12 cellular contexts compared by ENCODE assay signal in the genomic region with DNA sequence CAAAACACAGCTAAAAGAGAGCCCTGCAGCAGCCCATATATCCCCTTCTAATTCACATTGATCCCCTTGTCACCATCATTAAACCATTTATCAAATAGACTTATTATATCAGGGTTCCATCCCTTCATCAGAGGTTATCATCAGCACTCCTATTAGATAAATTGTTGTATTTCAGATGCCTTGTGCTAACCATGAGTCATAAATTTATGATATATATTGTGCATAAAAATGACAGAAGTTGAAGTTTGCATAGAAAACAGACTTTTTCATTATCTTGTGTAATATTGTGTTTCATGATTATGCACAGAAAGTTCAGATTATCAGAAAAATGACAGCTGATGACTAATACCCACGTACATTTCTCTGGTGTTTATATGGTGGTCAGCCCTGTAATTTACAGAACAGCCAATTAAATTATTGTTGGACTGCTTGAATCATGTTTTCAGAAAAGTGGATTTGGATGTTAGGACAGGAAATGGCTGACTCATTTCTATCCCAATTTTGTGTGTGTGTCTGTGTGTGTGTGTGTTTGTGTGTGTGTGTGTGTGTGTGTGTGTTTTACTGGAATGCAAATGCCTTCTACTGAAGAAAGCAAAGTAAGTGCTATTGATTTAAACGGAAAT.
A peak's percentile ranks its signal among the peaks of the same experiment; 100 is the strongest.
DNase-seq lines count a peak whose midpoint lies in the region; ATAC-seq and TF ChIP-seq lines count a peak whose summit lies in the region.
"Had no signal": no experiment of that assay in that cellular context is flagged by ENCODE, and none has a peak within 500 bp of the region (broad histone marks: within the 10 kb centered on the region; RNA-seq: fewer than 3 reads in every experiment).

No MANE protein-coding gene starts in this region.

- H3K36me3 ChIP-seq in osteoblast (ENCODE audit: insufficient read depth, low read length) = no peaks in the 10 kb centered on the region
- no peaks in the 10 kb centered on the region for H3K36me3 ChIP-seq in CD4-positive, alpha-beta memory T cell (ENCODE audit: insufficient read depth, low read length)
- H3K36me3 ChIP-seq: WERI-Rb-1 had no signal

- intact Hi-C loops in CD4-positive, alpha-beta memory T cell (cut with micrococcal nuclease) = no loop called here

- DNase-seq in Daoy (ENCODE audit: low read depth) = peak; percentile 67
- peak; percentile 25 for DNase-seq in NCI-H2227 treated with DMSO at 0.1 percent for 48 hours (lab: John Stamatoyannopoulos, UW)
- peak; percentile 50 to 88 for DNase-seq in dermis microvascular lymphatic vessel endothelial cell (ENCODE audit: low read depth in 2 of 2)
- peak; percentile 65 for DNase-seq in osteoblast (ENCODE audit: insufficient read length, low spot score, missing footprints)
- no peak for DNase-seq in CD4-positive, alpha-beta memory T cell
- no peak for DNase-seq in NCI-H1930 (lab: John Stamatoyannopoulos, UW)
- DNase-seq: head of caudate nucleus, NCI-H2029, WERI-Rb-1 had no signal

- no peaks in the 10 kb centered on the region for H3K27me3 ChIP-seq in osteoblast (ENCODE audit: insufficient read depth, low read length)
- H3K27me3 ChIP-seq in CD4-positive, alpha-beta memory T cell (ENCODE audit: insufficient read depth, low read length) = no peaks in the 10 kb centered on the region

- no peak overlapping the region for H3K4me2 ChIP-seq in osteoblast (ENCODE audit: insufficient read depth, low read length)

- no peaks in the 10 kb centered on the region for H3K79me2 ChIP-seq in osteoblast (ENCODE audit: insufficient read depth, low read length)

- H3K9me3 Mint-ChIP-seq in CD4-positive, alpha-beta memory T cell = no peaks in the 10 kb centered on the region
- H3K9me3 Mint-ChIP-seq: memory B cell had no signal

- ATAC-seq in HG03571 (IDR thresholded peaks at IDR 0.05; ENCODE audit: unreplicated experiment) = no peak
- no peak for ATAC-seq in GM19397 (IDR thresholded peaks at IDR 0.05; ENCODE audit: unreplicated experiment)

- TF ChIP-seq CTCF in osteoblast (IDR thresholded peaks at IDR 0.05; ENCODE audit: extremely low read depth, low read depth, low read length) = no peak

- no peak overlapping the region for H3K27ac Mint-ChIP-seq in CD4-positive, alpha-beta memory T cell
- H3K27ac Mint-ChIP-seq: memory B cell had no signal

- no peaks in the 10 kb centered on the region for H3K36me3 Mint-ChIP-seq in CD4-positive, alpha-beta memory T cell
- H3K36me3 Mint-ChIP-seq: memory B cell had no signal

- peaks cover 0 to 6% of the 10 kb centered on the region in 2 donors for H3K27me3 Mint-ChIP-seq in CD4-positive, alpha-beta memory T cell
- H3K27me3 Mint-ChIP-seq: memory B cell had no signal

- H3K9me3 ChIP-seq in osteoblast (ENCODE audit: low read depth, low read length) = no peaks in the 10 kb centered on the region
- H3K9me3 ChIP-seq in CD4-positive, alpha-beta memory T cell (ENCODE audit: control insufficient read depth in 1 of 2, low read length in 2 of 2) = no peaks in the 10 kb centered on the region

- H3K4me3 ChIP-seq in osteoblast (ENCODE audit: insufficient read depth, low read length) = no peak overlapping the region
- H3K4me3 ChIP-seq in CD4-positive, alpha-beta memory T cell (ENCODE audit: low read length in 2 of 2) = no peak overlapping the region

- H4K20me1 ChIP-seq in osteoblast (ENCODE audit: insufficient read depth, low read length) = no peaks in the 10 kb centered on the region

- no peak overlapping the region for H2AFZ ChIP-seq in osteoblast (ENCODE audit: low read length)

- POLR2A ChIA-PET in CD4-positive, alpha-beta memory T cell (lab: Charles Lee; ENCODE audit: partially characterized antibody) = no interaction called here

- H3K4me1 ChIP-seq in osteoblast (ENCODE audit: insufficient read depth, low read length) = peaks cover 21% of the 10 kb centered on the region
- H3K4me1 ChIP-seq in CD4-positive, alpha-beta memory T cell (ENCODE audit: insufficient read depth, low read length) = no peaks in the 10 kb centered on the region

- no peak overlapping the region for H3K27ac ChIP-seq in osteoblast (ENCODE audit: low read depth, low read length)
- H3K27ac ChIP-seq in CD4-positive, alpha-beta memory T cell (ENCODE audit: low read depth, low read length) = no peak overlapping the region
- H3K27ac ChIP-seq: WERI-Rb-1 had no signal

- no peak overlapping the region for H3K4me3 Mint-ChIP-seq in CD4-positive, alpha-beta memory T cell
- H3K4me3 Mint-ChIP-seq: memory B cell had no signal

- CTCF ChIA-PET in CD4-positive, alpha-beta memory T cell (lab: Charles Lee; ENCODE audit: partially characterized antibody) = no interaction called here

- H3K4me1 Mint-ChIP-seq in CD4-positive, alpha-beta memory T cell = no peaks in the 10 kb centered on the region
- H3K4me1 Mint-ChIP-seq: memory B cell had no signal

Comparison
In these comparisons a context has a peak if more than half of its experiments do, and no peak if none do; other contexts are left out.
1. DNase-seq: peak in Daoy (single experiment), NCI-H2227 treated with DMSO at 0.1 percent for 48 hours (single experiment), dermis microvascular lymphatic vessel endothelial cell (2 of 2) and osteoblast (single experiment); none in CD4-positive, alpha-beta memory T cell (0 of 5) and NCI-H1930 (0 of 2).